14 cellular contexts compared by ENCODE assay signal in genomic region chr13:77388944-77389616, GRCh38.
DNase-seq lines count a peak whose midpoint lies in the region; ATAC-seq and TF ChIP-seq lines count a peak whose summit lies in the region.
"Had no signal": no experiment of that assay in that cellular context is flagged by ENCODE, and none has a peak within 500 bp of the region (broad histone marks: within the 10 kb centered on the region; RNA-seq: fewer than 3 reads in every experiment).

No MANE protein-coding gene starts in this region.

- no peaks in the 10 kb centered on the region for H4K20me1 ChIP-seq in BLaER1 treated with 17β-estradiol and CSF1 and Interleukin-3, amounts not matched to agents 10 nM and 100 nM

- H3K4me3 ChIP-seq in BLaER1 treated with 17β-estradiol and CSF1 and Interleukin-3, amounts not matched to agents 10 nM and 100 nM = no peak overlapping the region
- no peak overlapping the region for H3K4me3 ChIP-seq in ascending aorta
- H3K4me3 ChIP-seq: right atrium auricular region, vagina had no signal

- no peaks in the 10 kb centered on the region for H3K36me3 ChIP-seq in BLaER1 treated with 17β-estradiol and CSF1 and Interleukin-3, amounts not matched to agents 10 nM and 100 nM
- H3K36me3 ChIP-seq in ascending aorta = no peaks in the 10 kb centered on the region
- H3K36me3 ChIP-seq: BE2C, right atrium auricular region, vagina had no signal

- H3K9me3 ChIP-seq in BLaER1 treated with 17β-estradiol and CSF1 and Interleukin-3, amounts not matched to agents 10 nM and 100 nM (replicated peaks in 1 of 11) = peaks cover 0 to 18% (median 11%) of the 10 kb centered on the region in 11 experiments; a peak in 17 of 22 replicates
- no peaks in the 10 kb centered on the region for H3K9me3 ChIP-seq in ascending aorta
- H3K9me3 ChIP-seq: BE2C, vagina had no signal

- DNase-seq in caudate nucleus (lab: John Stamatoyannopoulos, UW) (peak in 40 of 61 donors; percentile 5 to 92 (median 44)), NCI-H1436 (lab: John Stamatoyannopoulos, UW) (no peak), ascending aorta (ENCODE audit: low spot score in 2 of 2) (no peak), NK-92 (lab: John Stamatoyannopoulos, UW; ENCODE audit: unreplicated experiment) (no peak), CD1c-positive myeloid dendritic cell (ENCODE audit: extremely low spot score) (no peak)
- DNase-seq: BE2C; dermis blood vessel endothelial cell; naive thymus-derived CD4-positive, alpha-beta T cell; SHP77 treated with DMSO at 0.1 percent for 48 hours had no signal

- ATAC-seq in GM18867 (IDR thresholded peaks at IDR 0.05; ENCODE audit: unreplicated experiment) = peak; percentile 11
- ATAC-seq in HG02973 (IDR thresholded peaks at IDR 0.05; ENCODE audit: unreplicated experiment) = peak; percentile 29
- ATAC-seq: naive thymus-derived CD4-positive, alpha-beta T cell had no signal

- H3K9ac ChIP-seq in BLaER1 treated with 17β-estradiol and CSF1 and Interleukin-3, amounts not matched to agents 10 nM and 100 nM = no peak overlapping the region

- peak overlapping the region in 7 of 11 experiments; percentile 75 to 91 (median 85); a peak in 9 of 22 replicates for H3K27ac ChIP-seq in BLaER1 treated with 17β-estradiol and CSF1 and Interleukin-3, amounts not matched to agents 10 nM and 100 nM
- H3K27ac ChIP-seq in caudate nucleus (ENCODE audit: low read depth, low read length) (peak overlapping the region; percentile 53), ascending aorta (no peak overlapping the region)

- H3K4me2 ChIP-seq in BLaER1 treated with 17β-estradiol and CSF1 and Interleukin-3, amounts not matched to agents 10 nM and 100 nM = peak overlapping the region in 8 of 11 experiments; percentile 8 to 90 (median 68); a peak in 15 of 22 replicates

- H3K27me3 ChIP-seq in BLaER1 treated with 17β-estradiol and CSF1 and Interleukin-3, amounts not matched to agents 10 nM and 100 nM = no peaks in the 10 kb centered on the region
- H3K27me3 ChIP-seq in ascending aorta = no peaks in the 10 kb centered on the region
- H3K27me3 ChIP-seq: right atrium auricular region, vagina had no signal

- peaks cover 40 to 79% (median 63%) of the 10 kb centered on the region in 10 experiments for H3K4me1 ChIP-seq in BLaER1 treated with 17β-estradiol and CSF1 and Interleukin-3, amounts not matched to agents 10 nM and 100 nM
- H3K4me1 ChIP-seq in ascending aorta = peaks cover 5 to 20% of the 10 kb centered on the region in 2 donors
- H3K4me1 ChIP-seq: BE2C had no signal

- no peak for TF ChIP-seq CTCF in ascending aorta (IDR thresholded peaks at IDR 0.05)

- intact Hi-C loops in ascending aorta (cut with DNase I) = loop anchor here (5.0 kb wide), 2 partner anchors 308 to 362 kb away; partner anchors contain the start of genes FBXL3 and SLAIN1

Comparison
In these comparisons a context has a peak if more than half of its experiments do, and no peak if none do; other contexts are left out.
1. H3K27ac ChIP-seq: peak in BLaER1 treated with 17β-estradiol and CSF1 and Interleukin-3, amounts not matched to agents 10 nM and 100 nM (7 of 11) and caudate nucleus (single experiment); none in ascending aorta (0 of 2).
2. DNase-seq: peak in caudate nucleus (40 of 61); none in NCI-H1436 (single experiment), ascending aorta (0 of 2), NK-92 (single experiment) and CD1c-positive myeloid dendritic cell (single experiment).